In genomic region chr18:32446780-32447179, GRCh38 we compare ENCODE assay signal across 24 cellular contexts. TPM values are rescaled to one million over a fixed set of nuclear protein-coding genes. Genes with fewer than 3 reads are reported as not detected.
DNase-seq lines count a peak whose midpoint lies in the region; ATAC-seq and TF ChIP-seq lines count a peak whose summit lies in the region.
"Had no signal": no experiment of that assay in that cellular context is flagged by ENCODE, and none has a peak within 500 bp of the region (broad histone marks: within the 10 kb centered on the region; RNA-seq: fewer than 3 reads in every experiment).

No MANE protein-coding gene starts in this region.

- intact Hi-C loops in left ventricle myocardium superior (cut with micrococcal nuclease), result no loop called here

- no peak overlapping the region for H3K4me2 ChIP-seq in neural cell (ENCODE audit: low read length)
- H3K4me2 ChIP-seq: GM23338 had no signal

- in situ Hi-C loops in G401 (cut with HindIII; ENCODE audit: low sequenced_read_pairs), result no loop called here

- no peak overlapping the region for H3K9ac ChIP-seq in neural cell (ENCODE audit: low read length)

- no peak for TF ChIP-seq RAD21 in neural cell (conservative IDR thresholded peaks at IDR 0.05)

- TF ChIP-seq EP300 in neural cell (conservative IDR thresholded peaks at IDR 0.05; ENCODE audit: poor library complexity, severe bottlenecking), result no peak

- no peak for ATAC-seq in left ventricle myocardium superior
- ATAC-seq: activated CD8-positive, alpha-beta memory T cell treated with anti-CD3 and anti-CD28 coated beads, Interleukin-2, amount 10 ng/mL, durations not matched to agents 7 days and 5 days; GM23338; natural killer cell; Right ventricle myocardium inferior had no signal

- no peak overlapping the region for H3K27ac ChIP-seq in neural cell (ENCODE audit: low read length)
- H3K27ac ChIP-seq: esophagus squamous epithelium had no signal

- H3K79me2 ChIP-seq in neural cell (replicated peaks; ENCODE audit: insufficient read depth, low read length), result peaks cover 9% of the 10 kb centered on the region

- H3K36me3 ChIP-seq in neural cell (ENCODE audit: insufficient read depth, low read length), result no peaks in the 10 kb centered on the region
- H3K36me3 ChIP-seq: esophagus squamous epithelium had no signal

- no peak overlapping the region for H3K4me3 ChIP-seq in neural cell (ENCODE audit: low read length)
- H3K4me3 ChIP-seq: esophagus squamous epithelium, GM23338, lung had no signal

- no peaks in the 10 kb centered on the region for H3K9me3 ChIP-seq in neural cell (ENCODE audit: low read length)
- H3K9me3 ChIP-seq: Caco-2, esophagus squamous epithelium had no signal

- no peak for TF ChIP-seq CTCF in neural cell (IDR thresholded peaks at IDR 0.05; ENCODE audit: poor library complexity, severe bottlenecking)

- DNase-seq in G401 (ENCODE audit: low spot score) (peak; percentile 19), NCI-H1436 (lab: John Stamatoyannopoulos, UW) (peak; percentile 48), NCI-H748 treated with DMSO at 0.1 percent for 48 hours (lab: John Stamatoyannopoulos, UW) (peak; percentile 96), NCI-H2107 treated with DMSO at 0.1 percent for 48 hours (lab: John Stamatoyannopoulos, UW; ENCODE audit: unreplicated experiment) (no peak), SK-N-DZ (ENCODE audit: low spot score) (no peak), left ventricle myocardium superior (no peak)
- DNase-seq: activated CD4-positive, alpha-beta T cell treated with anti-CD3 and anti-CD28 coated beads, Interleukin-2, amount 50 U/mL, for 4 hours; activated CD8-positive, alpha-beta memory T cell treated with anti-CD3 and anti-CD28 coated beads, Interleukin-2, amount 10 ng/mL, durations not matched to agents 7 days and 5 days; activated gamma-delta T cell treated with Interleukin-2 at 50 U/mL for 16 hours; activated T-cell treated with anti-CD3 and anti-CD28 coated beads, Interleukin-2, amount 50 U/mL, for 48 hours; Caco-2; DMS79; esophagus squamous epithelium; foreskin melanocyte; GDM1; IMR-90; natural killer cell; stimulated activated CD4-positive, alpha-beta T cell treated with anti-CD3 and anti-CD28 coated beads, Interleukin-15, amount 100 ng/mL, for 24 hours; stimulated activated CD4-positive, alpha-beta T cell treated with anti-CD3 and anti-CD28 coated beads, Interleukin-4, amount 100 ng/mL, for 4 hours; T-helper 2 cell had no signal

- H3F3A ChIP-seq in neural cell (ENCODE audit: insufficient read depth, low read length, poor library complexity, severe bottlenecking), result no peaks in the 10 kb centered on the region

- H4K20me1 ChIP-seq in neural cell (ENCODE audit: insufficient read depth), result no peaks in the 10 kb centered on the region

- no peaks in the 10 kb centered on the region for H3K9me2 ChIP-seq in neural cell (ENCODE audit: insufficient read depth, low read length)

- no peak overlapping the region for H2AFZ ChIP-seq in neural cell (ENCODE audit: low read depth, low read length)
- H2AFZ ChIP-seq: GM23338 had no signal

- H3K27me3 ChIP-seq in neural cell (ENCODE audit: insufficient read depth, low read depth, low read length), result no peaks in the 10 kb centered on the region
- H3K27me3 ChIP-seq: esophagus squamous epithelium had no signal

TF ChIP-seq in neural cell, 6 proteins besides CTCF, POLR2A, EP300 and RAD21:
- TF ChIP-seq SMC3 (conservative IDR thresholded peaks at IDR 0.05; ENCODE audit: poor library complexity), result no peak
- TF ChIP-seq POLR2AphosphoS5 (IDR thresholded peaks at IDR 0.05), result peak; percentile 43
- no peak for TF ChIP-seq MXI1 (conservative IDR thresholded peaks at IDR 0.05; ENCODE audit: poor library complexity, severe bottlenecking)
TF ChIP-seq in neural cell: peak in this region for 1.

RNA-seq across cellular contexts. Expression of gene GAREM1, which starts 23.9 kb away (rescaled TPM):
- not detected in 2 replicates for total RNA-seq in G401 (2014; rRNA removed; shearing (Covaris generic))
- 1.3 and 3.5 TPM in 2 replicates for polyA plus RNA-seq in neural cell
- polyA minus RNA-seq in neural cell, result 6.6 and 8.2 TPM in 2 replicates
- 1.4 and 3.1 TPM in 2 replicates for polyA plus RNA-seq in SK-N-DZ (2014; cell fraction: cytosol; rRNA removed)
- polyA plus RNA-seq in SK-N-DZ (2014; cell fraction: nucleus; rRNA removed), result 0.49 and 0.73 TPM in 2 replicates
- 20.8 TPM for total RNA-seq in left ventricle myocardium superior
- total RNA-seq: activated CD8-positive, alpha-beta memory T cell treated with anti-CD3 and anti-CD28 coated beads, Interleukin-2, amount 10 ng/mL, durations not matched to agents 7 days and 5 days had no signal

Comparison
In these comparisons a context has a peak if more than half of its experiments do, and no peak if none do; other contexts are left out.
1. DNase-seq: peak in G401 (single experiment), NCI-H1436 (single experiment) and NCI-H748 treated with DMSO at 0.1 percent for 48 hours (single experiment); none in NCI-H2107 treated with DMSO at 0.1 percent for 48 hours (single experiment), SK-N-DZ (single experiment) and left ventricle myocardium superior (single experiment).
2. RNA of gene GAREM1, which starts 23.9 kb away (total RNA-seq): 20.8 TPM in left ventricle myocardium superior (single experiment); not detected in G401; every median in the first group is over 10 times any median in the second.